ENCODE assay signal across 3 cellular contexts in genomic region chr3:100780223-100780622, GRCh38.
"Had no signal": no experiment of that assay in that cellular context is flagged by ENCODE, and none has a peak within 500 bp of the region (broad histone marks: within the 10 kb centered on the region; RNA-seq: fewer than 3 reads in every experiment).

No MANE protein-coding gene starts in this region.

- H3K4me3 ChIP-seq: GM12878 had no signal

- DNase-seq: GDM1, GF-D8 had no signal

- ATAC-seq: GM12878 had no signal
